In genomic region chr12:51831827-51832226, GRCh38 we compare ENCODE assay signal across 20 cellular contexts. TPM values are rescaled to one million over a fixed set of nuclear protein-coding genes. Genes with fewer than 3 reads are reported as not detected.
"Had no signal": no experiment of that assay in that cellular context is flagged by ENCODE, and none has a peak within 500 bp of the region (broad histone marks: within the 10 kb centered on the region; RNA-seq: fewer than 3 reads in every experiment).

No MANE protein-coding gene starts in this region.

RNA-seq across cellular contexts. Expression of gene ANKRD33, which starts 56.1 kb away (rescaled TPM):
- total RNA-seq: activated B cell treated with CpG ODN at 0.5 μM for 24 hours; activated CD4-positive, alpha-beta memory T cell treated with anti-CD3 and anti-CD28 coated beads for 36 hours; activated CD4-positive, alpha-beta T cell treated with anti-CD3 and anti-CD28 coated beads, Interleukin-2, amount 10 ng/mL, durations not matched to agents 24 days and 14 days; activated CD8-positive, alpha-beta memory T cell treated with anti-CD3 and anti-CD28 coated beads for 36 hours; activated CD8-positive, alpha-beta T cell treated with anti-CD3 and anti-CD28 coated beads for 36 hours; activated naive CD4-positive, alpha-beta T cell treated with anti-CD3 and anti-CD28 coated beads for 36 hours; activated naive CD4-positive, alpha-beta T cell treated with anti-CD3 and anti-CD28 coated beads, Interleukin-2, amount 50 U/mL, for 72 hours; activated naive CD8-positive, alpha-beta T cell treated with anti-CD3 and anti-CD28 coated beads for 36 hours; activated T-cell treated with anti-CD3 and anti-CD28 coated beads, Interleukin-2, amount 50 U/mL, for 4 hours; activated T-cell treated with anti-CD3 and anti-CD28 coated beads, Interleukin-2, amount 50 U/mL, for 72 hours; activated T-helper 1 cell treated with anti-CD3 and anti-CD28 coated beads, Interleukin-12 subunit alpha, Interleukin-12 subunit beta, Interleukin-2, Interleukin-4 antibody, amounts not matched to agents 30 ng/mL and 10 ng/mL and 1 ng/mL, durations not matched to agents 14 hours and 24 hours and 36 hours; activated T-helper 17 cell treated with anti-CD3 and anti-CD28 coated beads, Interleukin-2, amount 50 U/mL, for 72 hours; astrocyte; body of pancreas; breast epithelium; cardiac septum; T-cell; T-helper 1 cell treated with Interleukin-12 subunit alpha and Interleukin-12 subunit beta and Interleukin-4 antibody, amounts not matched to agents 30 ng/mL and 1 ng/mL, for 36 hours; T-helper 17 cell; T-helper 2 cell treated with Interferon-gamma antibody and Interleukin-4, amounts not matched to agents 100 ng/mL and 5 ng/mL, for 36 hours had no signal
